12 cellular contexts compared by ENCODE assay signal in the genomic region with DNA sequence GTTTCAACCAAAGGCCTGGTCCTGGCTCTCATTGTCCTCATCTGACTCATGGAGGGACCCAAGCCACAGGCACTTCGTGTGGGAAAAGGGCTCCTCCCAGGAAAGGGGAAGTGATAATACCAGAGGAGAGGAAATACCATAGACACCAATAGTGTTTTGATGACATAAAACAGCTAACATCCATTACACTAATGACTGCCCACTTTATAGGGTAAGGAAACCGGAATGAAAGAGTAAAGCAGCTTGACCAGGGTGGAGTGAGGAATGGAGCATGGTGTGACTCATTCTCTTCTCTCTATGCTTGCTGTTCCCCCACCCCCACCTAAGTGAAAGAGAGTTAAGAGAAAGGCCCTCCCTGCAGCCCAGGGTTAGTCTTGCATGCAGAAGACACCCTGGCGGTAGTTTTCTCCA.
DNase-seq lines count a peak whose midpoint lies in the region; ATAC-seq and TF ChIP-seq lines count a peak whose summit lies in the region.
"Had no signal": no experiment of that assay in that cellular context is flagged by ENCODE, and none has a peak within 500 bp of the region (broad histone marks: within the 10 kb centered on the region; RNA-seq: fewer than 3 reads in every experiment).

No MANE protein-coding gene starts in this region.

- peak; percentile 46 to 87 for ATAC-seq in right cardiac atrium
- ATAC-seq in HG03039 (IDR thresholded peaks at IDR 0.05; ENCODE audit: unreplicated experiment): no peak

- 38% methylated on average over 3 of the region's 3 CpGs for WGBS in right cardiac atrium

- no peaks in the 10 kb centered on the region for H3K9me3 ChIP-seq in A673 (ENCODE audit: low read depth, low read length, poor library complexity, severe bottlenecking)
- no peaks in the 10 kb centered on the region for H3K9me3 ChIP-seq in right cardiac atrium (ENCODE audit: control insufficient read depth, low read length)
- H3K9me3 ChIP-seq: esophagus squamous epithelium had no signal

- H3K4me3 ChIP-seq in A673 (ENCODE audit: low read depth, low read length, poor library complexity, severe bottlenecking) (no peak overlapping the region), HFF-Myc (replicated peaks; ENCODE audit: low read depth, low read length) (no peak overlapping the region), right cardiac atrium (ENCODE audit: low read length) (no peak overlapping the region)
- H3K4me3 ChIP-seq: esophagus squamous epithelium had no signal

- H3K27me3 ChIP-seq in A673 (replicated peaks; ENCODE audit: insufficient read depth, low read depth, low read length, poor library complexity) (peaks cover 4% of the 10 kb centered on the region), right cardiac atrium (ENCODE audit: control insufficient read depth, insufficient read depth) (no peaks in the 10 kb centered on the region)

- in situ Hi-C loops in SK-MEL-5 (cut with HindIII; ENCODE audit: low pct_unique_long_range_greater_than_20kb, low sequenced_read_pairs): no loop called here

- CTCF ChIA-PET in A673 (lab: Charles Lee): no interaction called here

- H3K4me1 ChIP-seq in A673 (ENCODE audit: insufficient read depth, low read length, poor library complexity, severe bottlenecking): no peaks in the 10 kb centered on the region
- H3K4me1 ChIP-seq in right cardiac atrium (ENCODE audit: control insufficient read depth, insufficient read depth, low read length): no peaks in the 10 kb centered on the region
- H3K4me1 ChIP-seq: esophagus squamous epithelium had no signal

- DNase-seq in A673 (ENCODE audit: low spot score) (peak; percentile 53), HFF-Myc (ENCODE audit: extremely low read depth, low read depth) (peak; percentile 29), SK-MEL-5 (ENCODE audit: low read depth, low spot score) (peak; percentile 69), right cardiac atrium (no peak), C1 segment of cervical spinal cord (lab: John Stamatoyannopoulos, UW) (no peak), NCI-H2107 treated with DMSO at 0.1 percent for 48 hours (lab: John Stamatoyannopoulos, UW; ENCODE audit: unreplicated experiment) (no peak)
- DNase-seq in stimulated activated CD4-positive, alpha-beta T cell treated with anti-CD3 and anti-CD28 coated beads, Interleukin-15, amount 100 ng/mL, for 24 hours: no peak
- DNase-seq: activated CD4-positive, CD25-positive, alpha-beta regulatory T cell; CD4-positive, CD25-positive, alpha-beta regulatory T cell; esophagus squamous epithelium; NCI-H774 had no signal

- BruUV-seq in A673 (replicated peaks; lab: Mats Ljungman, UMichigan): no TSS peak

- TF ChIP-seq CTCF in A673 (conservative IDR thresholded peaks at IDR 0.05; ENCODE audit: low read depth, low read length) (no peak), HFF-Myc (IDR thresholded peaks at IDR 0.05; ENCODE audit: low read depth, low read length, missing control alignments) (no peak)

- H3K27ac ChIP-seq in A673 (ENCODE audit: low read depth, low read length, poor library complexity, severe bottlenecking) (no peak overlapping the region), right cardiac atrium (ENCODE audit: low read length) (no peak overlapping the region)
- H3K27ac ChIP-seq: esophagus squamous epithelium had no signal

- intact Hi-C loops in A673 (cut with micrococcal nuclease; ENCODE audit: unreplicated experiment): no loop called here
- intact Hi-C loops in right cardiac atrium (cut with DNase I): no loop called here

- POLR2A ChIA-PET in A673 (lab: Charles Lee; ENCODE audit: low non-redundant PET): no interaction called here

- H3K36me3 ChIP-seq in A673 (ENCODE audit: insufficient read depth, low read length, poor library complexity, severe bottlenecking): no peaks in the 10 kb centered on the region
- H3K36me3 ChIP-seq: esophagus squamous epithelium had no signal

Comparison
In these comparisons a context has a peak if more than half of its experiments do, and no peak if none do; other contexts are left out.
1. DNase-seq: peak in A673 (single experiment), HFF-Myc (single experiment) and SK-MEL-5 (single experiment); none in right cardiac atrium (0 of 3), C1 segment of cervical spinal cord (0 of 14), NCI-H2107 treated with DMSO at 0.1 percent for 48 hours (single experiment) and stimulated activated CD4-positive, alpha-beta T cell treated with anti-CD3 and anti-CD28 coated beads, Interleukin-15, amount 100 ng/mL, for 24 hours (single experiment).